11 cellular contexts compared by ENCODE assay signal in the genomic region with DNA sequence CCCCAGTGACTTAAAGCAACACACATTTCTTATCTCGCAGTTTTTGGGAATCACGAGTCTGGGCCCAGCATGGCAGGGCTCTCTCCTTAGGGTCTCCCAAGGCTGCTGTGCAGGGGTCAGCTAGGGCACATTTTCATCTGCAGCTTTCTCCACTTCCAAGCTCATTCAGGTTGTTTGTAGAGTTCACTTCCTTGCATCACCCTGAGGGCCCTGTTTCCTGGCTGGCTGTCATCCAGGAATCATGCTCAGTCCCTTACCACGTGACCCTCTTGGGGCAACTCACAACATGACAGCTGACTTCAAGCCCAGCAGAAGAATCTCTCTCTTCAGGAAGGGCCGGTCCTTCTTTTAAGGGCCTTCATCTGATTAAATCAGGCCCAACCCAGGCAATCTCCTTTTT. TPM values are rescaled to one million over a fixed set of nuclear protein-coding genes. Genes with fewer than 3 reads are reported as not detected.
DNase-seq lines count a peak whose midpoint lies in the region; ATAC-seq and TF ChIP-seq lines count a peak whose summit lies in the region.
"Had no signal": no experiment of that assay in that cellular context is flagged by ENCODE, and none has a peak within 500 bp of the region (broad histone marks: within the 10 kb centered on the region; RNA-seq: fewer than 3 reads in every experiment).

No MANE protein-coding gene starts in this region.

- H3K4ac ChIP-seq in IMR-90 (ENCODE audit: low read depth, low read length): no peak overlapping the region

- H3K36me3 Mint-ChIP-seq in T-cell: no peaks in the 10 kb centered on the region
- H3K36me3 Mint-ChIP-seq: CD4-positive, CD25-positive, alpha-beta regulatory T cell had no signal

- H3K9ac ChIP-seq in IMR-90 (ENCODE audit: low read depth, low read length): no peak overlapping the region
- H3K9ac ChIP-seq: GM23248 had no signal

- no peak for TF ChIP-seq RAD21 in IMR-90 (IDR thresholded peaks at IDR 0.05; ENCODE audit: low read length)

- H3K18ac ChIP-seq in IMR-90 (ENCODE audit: low read depth, low read length): no peak overlapping the region

- no peak overlapping the region for H4K8ac ChIP-seq in IMR-90 (ENCODE audit: low read depth in 2 of 2, low read length in 2 of 2)

- BruUV-seq in IMR-90 (replicated peaks; lab: Mats Ljungman, UMichigan): no TSS peak

- ATAC-seq in IMR-90 (ENCODE audit: low read depth) (no peak; the same call in 1 of the 2 replicates), T-cell (replicated peaks in 1 of 4) (no peak), HG03095 (IDR thresholded peaks at IDR 0.05; ENCODE audit: unreplicated experiment) (no peak)

- no peak overlapping the region for H3K56ac ChIP-seq in IMR-90 (ENCODE audit: extremely low read depth, insufficient read depth, low read length)

- no peaks in the 10 kb centered on the region for H3K9me3 Mint-ChIP-seq in T-cell

- H2BK5ac ChIP-seq in IMR-90 (ENCODE audit: low read depth, low read length, poor library complexity, severe bottlenecking): no peak overlapping the region

- no peak overlapping the region for H2AK5ac ChIP-seq in IMR-90 (ENCODE audit: low read depth, low read length)

- no peaks in the 10 kb centered on the region for H3K9me3 ChIP-seq in IMR-90 (ENCODE audit: control insufficient read depth, insufficient read depth, low read length)

- no peaks in the 10 kb centered on the region for H4K20me1 ChIP-seq in IMR-90 (ENCODE audit: insufficient read depth, low read length)

- H3K4me1 Mint-ChIP-seq in T-cell: no peaks in the 10 kb centered on the region
- H3K4me1 Mint-ChIP-seq: CD4-positive, CD25-positive, alpha-beta regulatory T cell had no signal

- WGBS in IMR-90 (ENCODE audit: extremely low coverage in 2 of 2, insufficient read length in 1 of 2), 2 experiments: 36% methylated on average over 2 of the region's 4 CpGs; no CpG with 5 or more reads in 1 of the 2 experiments

- no peak overlapping the region for H3K23ac ChIP-seq in IMR-90 (ENCODE audit: low read depth, low read length)

- peaks cover 1% of the 10 kb centered on the region; the same call in 1 of the 2 replicates for H3K36me3 ChIP-seq in IMR-90 (ENCODE audit: control insufficient read depth, insufficient read depth, low read length)

- no peak overlapping the region for H3K4me3 Mint-ChIP-seq in T-cell
- H3K4me3 Mint-ChIP-seq: CD4-positive, CD25-positive, alpha-beta regulatory T cell had no signal

- H3K27me3 Mint-ChIP-seq in T-cell: peaks cover 0 to 6% of the 10 kb centered on the region in 2 donors

- no peak overlapping the region for H2AK9ac ChIP-seq in IMR-90 (replicated peaks; ENCODE audit: low read depth, low read length, poor library complexity)

- no peak overlapping the region for H4K5ac ChIP-seq in IMR-90 (ENCODE audit: low read depth, low read length)

- no peak overlapping the region for H2AFZ ChIP-seq in IMR-90 (replicated peaks; ENCODE audit: low read length, poor library complexity)
- H2AFZ ChIP-seq: GM23248 had no signal

- H3K9me1 ChIP-seq in IMR-90 (ENCODE audit: insufficient read depth, low read length): no peaks in the 10 kb centered on the region; the same call in 1 of the 2 replicates

- no peak overlapping the region for H3K4me3 ChIP-seq in AG10803 (ENCODE audit: low read length)
- no peak overlapping the region for H3K4me3 ChIP-seq in IMR-90 (ENCODE audit: insufficient read depth, low read depth, low read length)
- H3K4me3 ChIP-seq: GM23248 had no signal

- in situ Hi-C loops in IMR-90 (cut with MboI; ENCODE audit: low sequenced_read_pairs): no loop called here

- intact Hi-C loops in IMR-90 (cut with micrococcal nuclease): no loop called here

- no peak overlapping the region for H3K14ac ChIP-seq in IMR-90 (replicated peaks; ENCODE audit: low read depth, low read length)

- CTCF ChIA-PET in IMR-90 (lab: Yijun Ruan, JAX): no interaction called here
- CTCF ChIA-PET in T-cell (lab: Charles Lee): no interaction called here
- CTCF ChIA-PET in HEK293T (lab: Yijun Ruan, JAX): interaction anchor here (0.8 kb wide), 1 partner anchor 14 kb away, joined by 3 read pairs; no protein-coding TSS in a partner anchor

- no peaks in the 10 kb centered on the region for H3K79me1 ChIP-seq in IMR-90 (ENCODE audit: low read depth in 1 of 2, low read length in 2 of 2)

- H2BK20ac ChIP-seq in IMR-90 (ENCODE audit: low read depth, low read length): no peak overlapping the region

- dilution Hi-C loops in IMR-90 (cut with HindIII; ENCODE audit: low sequenced_read_pairs, unreplicated experiment): no loop called here

- peak; percentile 11 for DNase-seq in AG10803 (ENCODE audit: low read depth)
- DNase-seq in IMR-90: peak; percentile 16
- peak; percentile 88 for DNase-seq in RPMI7951 (ENCODE audit: low read depth)
- peak; percentile 28 for DNase-seq in glomerular visceral epithelial cell (ENCODE audit: extremely low spot score)
- DNase-seq in T-cell: no peak
- DNase-seq in superior temporal gyrus (ENCODE audit: extremely low spot score): no peak
- no peak for DNase-seq in HEK293T (ENCODE audit: extremely low spot score)
- DNase-seq: CD4-positive, CD25-positive, alpha-beta regulatory T cell; GM23248; Right ventricle myocardium superior had no signal

- H2BK15ac ChIP-seq in IMR-90 (ENCODE audit: low read depth, low read length): no peak overlapping the region

- H3K27me3 ChIP-seq in IMR-90 (ENCODE audit: control insufficient read depth, insufficient read depth, low read length): no peaks in the 10 kb centered on the region

- H2BK120ac ChIP-seq in IMR-90 (ENCODE audit: low read depth, low read length): no peak overlapping the region

- no peak overlapping the region for H4K91ac ChIP-seq in IMR-90 (ENCODE audit: insufficient read depth, low read depth, low read length)

- TF ChIP-seq POLR2A in IMR-90 (IDR thresholded peaks at IDR 0.05; ENCODE audit: low read depth, low read length): no peak

- no peak overlapping the region for H3K4me2 ChIP-seq in IMR-90 (ENCODE audit: low read depth, low read length)

- TF ChIP-seq CTCF in AG10803 (conservative IDR thresholded peaks at IDR 0.05; ENCODE audit: low read length) (no peak), IMR-90 (conservative IDR thresholded peaks at IDR 0.05; ENCODE audit: low read depth, low read length) (no peak)

- H3K27ac Mint-ChIP-seq in T-cell: no peak overlapping the region
- H3K27ac Mint-ChIP-seq: CD4-positive, CD25-positive, alpha-beta regulatory T cell had no signal

- H3K4me1 ChIP-seq in IMR-90 (ENCODE audit: control insufficient read depth, insufficient read depth, low read length): no peaks in the 10 kb centered on the region

- H3K27ac ChIP-seq in IMR-90 (ENCODE audit: insufficient read depth, low read length): no peak overlapping the region
- H3K27ac ChIP-seq: GM23248 had no signal

- POLR2A ChIA-PET in IMR-90 (lab: Charles Lee; ENCODE audit: unreplicated experiment) (no interaction called here), T-cell (lab: Charles Lee) (no interaction called here), HEK293T (lab: Yijun Ruan, JAX) (no interaction called here)

TF ChIP-seq in IMR-90, 13 proteins besides CTCF, POLR2A, EP300 and RAD21:
- no peak for TF ChIP-seq BHLHE40 (IDR thresholded peaks at IDR 0.05; ENCODE audit: low read depth, low read length)
- TF ChIP-seq, protein P1, sequence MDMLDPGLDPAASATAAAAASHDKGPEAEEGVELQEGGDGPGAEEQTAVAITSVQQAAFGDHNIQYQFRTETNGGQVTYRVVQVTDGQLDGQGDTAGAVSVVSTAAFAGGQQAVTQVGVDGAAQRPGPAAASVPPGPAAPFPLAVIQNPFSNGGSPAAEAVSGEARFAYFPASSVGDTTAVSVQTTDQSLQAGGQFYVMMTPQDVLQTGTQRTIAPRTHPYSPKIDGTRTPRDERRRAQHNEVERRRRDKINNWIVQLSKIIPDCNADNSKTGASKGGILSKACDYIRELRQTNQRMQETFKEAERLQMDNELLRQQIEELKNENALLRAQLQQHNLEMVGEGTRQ (IDR thresholded peaks at IDR 0.05; ENCODE audit: low read depth, low read length): peak; percentile 36
TF ChIP-seq in IMR-90: peak in this region for 1.

TF ChIP-seq in HEK293T, 16 proteins besides CTCF, POLR2A, EP300 and RAD21:
- TF ChIP-seq L3MBTL2 (conservative IDR thresholded peaks at IDR 0.05): no peak
- no peak for TF ChIP-seq FOXM1 (IDR thresholded peaks at IDR 0.05; ENCODE audit: borderline replicate concordance)
- TF ChIP-seq FOXK2 (IDR thresholded peaks at IDR 0.05): no peak
- TF ChIP-seq BHLHE40 (IDR thresholded peaks at IDR 0.05; ENCODE audit: borderline replicate concordance): no peak
- TF ChIP-seq HDGF (IDR thresholded peaks at IDR 0.05; ENCODE audit: borderline replicate concordance): no peak
- no peak for TF ChIP-seq ARNT (IDR thresholded peaks at IDR 0.05)
- no peak for TF ChIP-seq ELF4 (IDR thresholded peaks at IDR 0.05)
- no peak for TF ChIP-seq LEF1 (IDR thresholded peaks at IDR 0.05; ENCODE audit: borderline replicate concordance)
- TF ChIP-seq TARDBP (IDR thresholded peaks at IDR 0.05): no peak
- no peak for TF ChIP-seq SUZ12 (IDR thresholded peaks at IDR 0.05)
- TF ChIP-seq NFRKB (IDR thresholded peaks at IDR 0.05): no peak
- no peak for TF ChIP-seq SP1 (IDR thresholded peaks at IDR 0.05)

RNA-seq across cellular contexts. Expression of a gene that starts 21.3 kb away (rescaled TPM):
- total RNA-seq in IMR-90 (2012; rRNA removed): 1.1 and 2.8 TPM in 2 replicates
- polyA plus RNA-seq in IMR-90 (2012; rRNA removed): 2.0 and 2.8 TPM in 2 replicates
- polyA plus RNA-seq in IMR-90 (2012; cell fraction: cytosol; rRNA removed): 0.70 and 0.73 TPM in 2 replicates
- 2.7 and 14.4 TPM in 2 replicates for polyA plus RNA-seq in IMR-90 (2012; cell fraction: nucleus; rRNA removed; ENCODE audit: low replicate concordance)
- total RNA-seq in RPMI7951 (2014; rRNA removed; shearing (Covaris generic)): 31.3 and 42.7 TPM in 2 replicates
- total RNA-seq in T-cell: under 1 TPM in 1 of 5 donors, not detected in 4; 0.18 TPM
- total RNA-seq: CD4-positive, CD25-positive, alpha-beta regulatory T cell; GM23248; Right ventricle myocardium superior had no signal
- polyA plus RNA-seq: CD4-positive, CD25-positive, alpha-beta regulatory T cell had no signal

Comparison
In these comparisons a context has a peak if more than half of its experiments do, and no peak if none do; other contexts are left out.
1. DNase-seq: peak in AG10803 (single experiment), IMR-90 (single experiment), RPMI7951 (single experiment) and glomerular visceral epithelial cell (single experiment); none in T-cell (0 of 34), superior temporal gyrus (single experiment) and HEK293T (single experiment).